ENCODE assay signal across 8 cellular contexts in the genomic region with DNA sequence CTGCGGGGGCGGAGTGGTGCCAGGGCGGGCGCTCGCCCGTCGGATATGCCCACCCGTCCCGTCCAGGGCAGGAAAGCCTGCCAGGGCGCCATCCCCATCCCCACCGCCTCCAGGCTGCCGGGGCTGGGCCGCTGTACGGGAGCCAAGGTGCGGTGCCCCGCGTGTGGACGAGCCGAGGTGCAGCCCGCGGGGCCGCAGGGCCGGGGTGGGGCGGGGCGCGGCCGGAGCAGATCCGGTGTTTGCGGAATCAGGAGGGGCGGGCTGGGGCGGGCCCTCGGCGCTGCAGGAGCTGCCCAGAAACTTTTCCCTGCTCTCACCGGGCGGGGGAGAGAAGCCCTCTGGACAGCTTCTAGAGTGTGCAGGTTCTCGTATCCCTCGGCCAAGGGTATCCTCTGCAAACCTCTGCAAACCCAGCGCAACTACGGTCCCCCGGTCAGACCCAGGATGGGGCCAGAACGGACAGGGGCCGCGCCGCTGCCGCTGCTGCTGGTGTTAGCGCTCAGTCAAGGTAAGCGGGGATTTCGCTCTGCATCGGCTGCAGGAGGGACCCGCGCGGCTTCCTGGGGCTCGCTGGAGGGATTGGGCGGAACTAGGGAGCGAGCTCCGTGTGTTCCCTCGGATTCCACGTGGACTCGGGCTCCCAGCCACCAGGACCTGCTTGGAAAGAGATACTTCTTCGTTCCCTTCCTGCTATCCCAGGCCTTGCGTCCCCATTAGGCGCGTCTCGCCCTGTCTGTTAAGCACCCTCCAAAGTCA. TPM values are rescaled to one million over a fixed set of nuclear protein-coding genes. Genes with fewer than 3 reads are reported as not detected.
DNase-seq lines count a peak whose midpoint lies in the region; ATAC-seq and TF ChIP-seq lines count a peak whose summit lies in the region.

A gene (plus strand): TSS at position 328 of the 756 bp plus-strand sequence. CDS start 117 bp downstream, at position 445.

- no peaks in the 10 kb centered on the region for H3K36me3 Mint-ChIP-seq in progenitor cell of endocrine pancreas (ENCODE audit: insufficient read depth)

- peaks cover 48% of the 10 kb centered on the region for H3K27me3 Mint-ChIP-seq in progenitor cell of endocrine pancreas

- peaks cover 20% of the 10 kb centered on the region for H3K36me3 ChIP-seq in PC-9 (ENCODE audit: low read depth)
- no peaks in the 10 kb centered on the region for H3K36me3 ChIP-seq in adipocyte (ENCODE audit: control insufficient read depth, insufficient read depth, low read length, severe bottlenecking)

- DNase-seq in GM12864 (ENCODE audit: low read depth) (no peak), PC-9 (peak; percentile 62 to 70), adipocyte (ENCODE audit: low read depth) (peak; percentile 74), left ventricle myocardium superior (peak; percentile 50), progenitor cell of endocrine pancreas (ENCODE audit: low spot score, unreplicated experiment) (peak; percentile 45), pons (ENCODE audit: low spot score) (no peak), DMS114 treated with DMSO at 0.1 percent for 48 hours (lab: John Stamatoyannopoulos, UW; ENCODE audit: unreplicated experiment) (no peak)

- peak within 1 kb of the TSS; percentile 74 for H3K9ac ChIP-seq in adipocyte (ENCODE audit: low read length)

- no peaks in the 10 kb centered on the region for H3K9me3 Mint-ChIP-seq in progenitor cell of endocrine pancreas (ENCODE audit: low read depth)

- CTCF ChIA-PET in PC-9 (lab: Charles Lee): interaction anchor here (0.7 to 1.0 kb wide), 3 partner anchors 40 to 98 kb away, joined by 3 to 4 read pairs (median 3); no protein-coding TSS in a partner anchor

- BruUV-seq in PC-9 (replicated peaks; lab: Mats Ljungman, UMichigan): TSS peak; percentile 37

- peaks cover 33% of the 10 kb centered on the region for H3F3A ChIP-seq in PC-9 (ENCODE audit: insufficient read depth, low read depth)

- intact Hi-C loops in PC-9 (cut with micrococcal nuclease; ENCODE audit: unreplicated experiment) (loop anchor here (2.0 to 5.0 kb wide), 3 partner anchors 40 to 373 kb away; a partner anchor contains a TSS), left ventricle myocardium superior (cut with micrococcal nuclease) (no loop called here)

- H3K27me3 ChIP-seq in PC-9 (ENCODE audit: insufficient read depth, low read depth) (no peaks in the 10 kb centered on the region), adipocyte (replicated peaks; ENCODE audit: control insufficient read depth, insufficient read depth, low read length) (no peaks in the 10 kb centered on the region)

- POLR2A ChIA-PET in PC-9 (lab: Charles Lee; ENCODE audit: unreplicated experiment): interaction anchor here (0.5 to 1.2 kb wide), 5 partner anchors 22 to 182 kb away, joined by 3 to 4 read pairs (median 3); no protein-coding TSS in a partner anchor

- peak within 1 kb of the TSS; percentile 76 for H2AFZ ChIP-seq in PC-9

- peak within 1 kb of the TSS; percentile 86 for H3K4me2 ChIP-seq in PC-9

- H3K9me3 ChIP-seq in PC-9 (ENCODE audit: insufficient read depth, low read depth) (0 out of 2 replicates have a peak, but pooled peaks cover 2% of the 10 kb centered on the region), adipocyte (ENCODE audit: control insufficient read depth, low read length) (no peaks in the 10 kb centered on the region)

- no peaks in the 10 kb centered on the region for H3K9me2 ChIP-seq in PC-9 (ENCODE audit: insufficient read depth)

- peak within 1 kb of the TSS; percentile 95 for H3K27ac ChIP-seq in PC-9

- H3K4me1 ChIP-seq in PC-9 (replicated peaks; ENCODE audit: insufficient read depth) (peaks cover 73% of the 10 kb centered on the region), adipocyte (ENCODE audit: control insufficient read depth, insufficient read depth, low read length) (peaks cover 25% of the 10 kb centered on the region)

- H3K4me1 Mint-ChIP-seq in progenitor cell of endocrine pancreas (ENCODE audit: low read depth): peaks cover 7% of the 10 kb centered on the region

- ATAC-seq in HG02798 (IDR thresholded peaks at IDR 0.05; ENCODE audit: poor library complexity, unreplicated experiment) (peak; percentile 60), left ventricle myocardium superior (peak; percentile 88)

- peak within 1 kb of the TSS; percentile 30 for H3K4me3 ChIP-seq in GM12864 (ENCODE audit: low read depth, low read length)
- H3K4me3 ChIP-seq in PC-9: peak within 1 kb of the TSS; percentile 91
- peak within 1 kb of the TSS; percentile 89 for H3K4me3 ChIP-seq in adipocyte (ENCODE audit: low read length)

- no peaks in the 10 kb centered on the region for H4K20me1 ChIP-seq in PC-9 (ENCODE audit: insufficient read depth)

- peaks cover 50% of the 10 kb centered on the region for H3K79me2 ChIP-seq in PC-9 (ENCODE audit: low read depth)

- H3K4me3 Mint-ChIP-seq in progenitor cell of endocrine pancreas (ENCODE audit: low read depth): peak within 1 kb of the TSS; percentile 77

- TF ChIP-seq CTCF in GM12864 (IDR thresholded peaks at IDR 0.05; ENCODE audit: low read depth, low read length, missing control alignments) (no peak), PC-9 (conservative IDR thresholded peaks at IDR 0.05) (no peak), progenitor cell of endocrine pancreas (IDR thresholded peaks at IDR 0.05; ENCODE audit: unreplicated experiment) (no peak)

- peak within 1 kb of the TSS; percentile 24 for H3K27ac Mint-ChIP-seq in progenitor cell of endocrine pancreas

RNA-seq across cellular contexts. Expression of the gene that starts here (rescaled TPM):
- total RNA-seq in PC-9 (2021) (24.7 and 35.8 TPM in 2 replicates), left ventricle myocardium superior (0.69 TPM), progenitor cell of endocrine pancreas (5.1 and 6.6 TPM in 2 replicates)

Comparison
In these comparisons a context has a peak if more than half of its experiments do, and no peak if none do; other contexts are left out.
1. Peak in DNase-seq and ATAC-seq in left ventricle myocardium superior; RNA of the gene not detected or under 1 TPM.
2. DNase-seq: peak in PC-9 (2 of 2), adipocyte (single experiment) and progenitor cell of endocrine pancreas (single experiment); none in GM12864 (single experiment), pons (single experiment) and DMS114 treated with DMSO at 0.1 percent for 48 hours (single experiment).
3. H3K4me3 ChIP-seq: peak in every context shown above with its lines; median percentile 91 in PC-9; 89 in adipocyte; 30 in GM12864.